In genomic region chr3:108301695-108302404, GRCh38 we compare ENCODE assay signal across 11 cellular contexts. TPM values are rescaled to one million over a fixed set of nuclear protein-coding genes. Genes with fewer than 3 reads are reported as not detected.
DNase-seq lines count a peak whose midpoint lies in the region; ATAC-seq and TF ChIP-seq lines count a peak whose summit lies in the region.
"Had no signal": no experiment of that assay in that cellular context is flagged by ENCODE, and none has a peak within 500 bp of the region (broad histone marks: within the 10 kb centered on the region; RNA-seq: fewer than 3 reads in every experiment).

No MANE protein-coding gene starts in this region.

- no peaks in the 10 kb centered on the region for H3K27me3 Mint-ChIP-seq in activated CD8-positive, alpha-beta T cell treated with anti-CD3 and anti-CD28 coated beads, Interleukin-2, amount 10 ng/mL, durations not matched to agents 7 days and 5 days (ENCODE audit: low read depth)
- H3K27me3 Mint-ChIP-seq: B cell had no signal

- BruUV-seq in mammary epithelial cell (replicated peaks; lab: Mats Ljungman, UMichigan) = no TSS peak

- no peaks in the 10 kb centered on the region for H3K9me3 Mint-ChIP-seq in activated CD8-positive, alpha-beta T cell treated with anti-CD3 and anti-CD28 coated beads, Interleukin-2, amount 10 ng/mL, durations not matched to agents 7 days and 5 days (ENCODE audit: insufficient read depth)

- peak overlapping the region; percentile 27 for H3K4me3 Mint-ChIP-seq in activated CD8-positive, alpha-beta T cell treated with anti-CD3 and anti-CD28 coated beads, Interleukin-2, amount 10 ng/mL, durations not matched to agents 7 days and 5 days
- H3K4me3 Mint-ChIP-seq: B cell had no signal

- no peaks in the 10 kb centered on the region for H4K20me1 ChIP-seq in mammary epithelial cell (ENCODE audit: insufficient read depth, low read length)

- H3K27ac Mint-ChIP-seq in activated CD8-positive, alpha-beta T cell treated with anti-CD3 and anti-CD28 coated beads, Interleukin-2, amount 10 ng/mL, durations not matched to agents 7 days and 5 days = peak overlapping the region; percentile 84
- H3K27ac Mint-ChIP-seq: B cell had no signal

- H3K4me3 ChIP-seq in mammary epithelial cell (replicated peaks in 1 of 3; ENCODE audit: insufficient read depth in 1 of 3, low read depth in 2 of 3, low read length in 3 of 3) (no peak overlapping the region), breast epithelium (no peak overlapping the region)

- peaks cover 81% of the 10 kb centered on the region for H3K4me1 Mint-ChIP-seq in activated CD8-positive, alpha-beta T cell treated with anti-CD3 and anti-CD28 coated beads, Interleukin-2, amount 10 ng/mL, durations not matched to agents 7 days and 5 days (ENCODE audit: low read depth)

- H3K36me3 Mint-ChIP-seq in activated CD8-positive, alpha-beta T cell treated with anti-CD3 and anti-CD28 coated beads, Interleukin-2, amount 10 ng/mL, durations not matched to agents 7 days and 5 days (ENCODE audit: low read depth) = peaks cover 10% of the 10 kb centered on the region

- in situ Hi-C loops in mammary epithelial cell (cut with MboI; ENCODE audit: low sequenced_read_pairs in 2 of 2) = no loop called here

- H3K9me3 ChIP-seq in mammary epithelial cell (replicated peaks; ENCODE audit: insufficient read depth, low read length) = no peaks in the 10 kb centered on the region
- no peaks in the 10 kb centered on the region for H3K9me3 ChIP-seq in breast epithelium

- CTCF ChIA-PET in mammary epithelial cell (lab: Charles Lee; ENCODE audit: low non-redundant PET) = no interaction called here
- CTCF ChIA-PET in activated CD8-positive, alpha-beta T cell treated with anti-CD3 and anti-CD28 coated beads, Interleukin-2, amount 10 ng/mL, durations not matched to agents 7 days and 5 days (lab: Charles Lee) = interaction anchor here (0.9 to 2.4 kb wide), 5 partner anchors 8 to 175 kb away, joined by 3 to 9 read pairs (median 4); no protein-coding TSS in a partner anchor

- H3K9ac ChIP-seq in mammary epithelial cell (ENCODE audit: insufficient read depth, low read length) = no peak overlapping the region

- peaks cover 5% of the 10 kb centered on the region for H3K4me1 ChIP-seq in mammary epithelial cell (ENCODE audit: insufficient read depth, low read length)
- no peaks in the 10 kb centered on the region for H3K4me1 ChIP-seq in breast epithelium

- TF ChIP-seq POLR2A in breast epithelium (IDR thresholded peaks at IDR 0.05) = no peak

- H3K27me3 ChIP-seq in mammary epithelial cell (ENCODE audit: insufficient read depth, low read length) (no peaks in the 10 kb centered on the region), breast epithelium (no peaks in the 10 kb centered on the region)

- dilution Hi-C loops in mammary epithelial cell (cut with HindIII; ENCODE audit: low sequenced_read_pairs) = no loop called here

- WGBS in mammary epithelial cell (ENCODE audit: low coverage, missing lambda C conversion rate) = 77% methylated on average over 5 of the region's 5 CpGs

- TF ChIP-seq CTCF in mammary epithelial cell (conservative IDR thresholded peaks at IDR 0.05 in 1 of 2, IDR thresholded peaks at IDR 0.05 in 1 of 2; ENCODE audit: extremely low read depth in 1 of 2, insufficient read depth in 1 of 2, low read depth in 1 of 2, low read length in 2 of 2) (no peak), breast epithelium (IDR thresholded peaks at IDR 0.05) (no peak)

- intact Hi-C loops in mammary epithelial cell (cut with micrococcal nuclease) (no loop called here), breast epithelium (cut with DNase I; ENCODE audit: low total_unique reads) (no loop called here)

- H3K27ac ChIP-seq in mammary epithelial cell (ENCODE audit: insufficient read depth, low read depth, low read length) (no peak overlapping the region), breast epithelium (no peak overlapping the region)

- H3K36me3 ChIP-seq in mammary epithelial cell (ENCODE audit: insufficient read depth, low read length) = no peaks in the 10 kb centered on the region
- no peaks in the 10 kb centered on the region for H3K36me3 ChIP-seq in breast epithelium

- peak overlapping the region; percentile 4 for H2AFZ ChIP-seq in mammary epithelial cell (ENCODE audit: low read depth, low read length)

- peak; percentile 65 for ATAC-seq in HG03159 (IDR thresholded peaks at IDR 0.05; ENCODE audit: unreplicated experiment)
- ATAC-seq in activated CD8-positive, alpha-beta T cell treated with anti-CD3 and anti-CD28 coated beads, Interleukin-2, amount 10 ng/mL, durations not matched to agents 7 days and 5 days = peak; percentile 75
- ATAC-seq in stimulated activated naive CD8-positive, alpha-beta T cell treated with anti-CD3 and anti-CD28 coated beads, Interleukin-15, Interleukin-2, amounts not matched to agents 100 U/mL and 50 U/mL, for 24 hours = peak; percentile 69
- ATAC-seq: left lobe of liver had no signal

- no peak overlapping the region for H3K4me2 ChIP-seq in mammary epithelial cell (ENCODE audit: insufficient read depth, low read depth, low read length)

- POLR2A ChIA-PET in activated CD8-positive, alpha-beta T cell treated with anti-CD3 and anti-CD28 coated beads, Interleukin-2, amount 10 ng/mL, durations not matched to agents 7 days and 5 days (lab: Charles Lee) = interaction anchor here (1.3 to 5.5 kb wide), 3 partner anchors 8 to 79 kb away, joined by 4 to 20 read pairs (median 5); partner anchors contain the start of gene IFT57

- DNase-seq in mammary epithelial cell = peak; percentile 73
- no peak for DNase-seq in breast epithelium (ENCODE audit: low spot score in 2 of 2)
- DNase-seq in activated CD8-positive, alpha-beta T cell treated with anti-CD3 and anti-CD28 coated beads, Interleukin-2, amount 10 ng/mL, durations not matched to agents 7 days and 5 days = peak; percentile 57
- DNase-seq in stimulated activated naive CD8-positive, alpha-beta T cell treated with anti-CD3 and anti-CD28 coated beads, Interleukin-15, Interleukin-2, amounts not matched to agents 100 U/mL and 50 U/mL, for 24 hours = no peak
- DNase-seq in HUDEP-2 (lab: John Stamatoyannopoulos, UW; ENCODE audit: unreplicated experiment in 76 of 76) = no peak
- DNase-seq in activated gamma-delta T cell (lab: John Stamatoyannopoulos, UW) = no peak
- no peak for DNase-seq in NCI-H1105 (lab: John Stamatoyannopoulos, UW)
- DNase-seq: substantia nigra had no signal

- no peaks in the 10 kb centered on the region for H3K79me2 ChIP-seq in mammary epithelial cell (ENCODE audit: insufficient read depth, low read length)

RNA-seq across cellular contexts. Expression of gene HHLA2, which starts 5.5 kb away (rescaled TPM):
- total RNA-seq in mammary epithelial cell (not detected), breast epithelium (1 to 10 TPM in 1 of 3 donors, not detected in 2; 1.6 TPM)
- polyA plus RNA-seq in mammary epithelial cell = not detected
- polyA minus RNA-seq in mammary epithelial cell = not detected
- total RNA-seq in activated CD8-positive, alpha-beta T cell treated with anti-CD3 and anti-CD28 coated beads, Interleukin-2, amount 10 ng/mL, durations not matched to agents 7 days and 5 days = 1 to 10 TPM; 3.3 to 3.9 TPM
- total RNA-seq: left lobe of liver had no signal

Comparison
In these comparisons a context has a peak if more than half of its experiments do, and no peak if none do; other contexts are left out.
1. DNase-seq: peak in mammary epithelial cell (single experiment) and activated CD8-positive, alpha-beta T cell treated with anti-CD3 and anti-CD28 coated beads, Interleukin-2, amount 10 ng/mL, durations not matched to agents 7 days and 5 days (single experiment); none in breast epithelium (0 of 2), stimulated activated naive CD8-positive, alpha-beta T cell treated with anti-CD3 and anti-CD28 coated beads, Interleukin-15, Interleukin-2, amounts not matched to agents 100 U/mL and 50 U/mL, for 24 hours (single experiment), HUDEP-2 (0 of 76), activated gamma-delta T cell (single experiment) and NCI-H1105 (single experiment).
2. Peak in every context shown above with its lines, with median percentiles within 50 percentile points of each other: ATAC-seq.